18 cellular contexts compared by ENCODE assay signal in genomic region chr6:154950979-154951378, GRCh38. TPM values are rescaled to one million over a fixed set of nuclear protein-coding genes. Genes with fewer than 3 reads are reported as not detected.
DNase-seq lines count a peak whose midpoint lies in the region; ATAC-seq and TF ChIP-seq lines count a peak whose summit lies in the region.
"Had no signal": no experiment of that assay in that cellular context is flagged by ENCODE, and none has a peak within 500 bp of the region (broad histone marks: within the 10 kb centered on the region; RNA-seq: fewer than 3 reads in every experiment).

No MANE protein-coding gene starts in this region.

- H3K4ac ChIP-seq in neuronal stem cell (ENCODE audit: low read length): no peak overlapping the region

- H3K27ac ChIP-seq in OCI-LY7 (ENCODE audit: low read depth, low read length, poor library complexity, severe bottlenecking) (peak overlapping the region; percentile 79), neuronal stem cell (replicated peaks; ENCODE audit: low read length) (no peak overlapping the region)
- H3K27ac ChIP-seq: heart right ventricle, psoas muscle, tibial nerve had no signal

- H2AFZ ChIP-seq in OCI-LY7 (ENCODE audit: low read length) (peak overlapping the region; percentile 46; the same call in 1 of the 2 replicates), neuronal stem cell (ENCODE audit: low read length) (no peak overlapping the region)

- no peaks in the 10 kb centered on the region for H3K27me3 ChIP-seq in neuronal stem cell (ENCODE audit: control insufficient read depth in 3 of 3, insufficient read depth in 3 of 3, low read depth in 1 of 3, low read length in 3 of 3)
- H3K27me3 ChIP-seq: heart right ventricle, spleen, tibial nerve had no signal

- no peaks in the 10 kb centered on the region for H3K79me1 ChIP-seq in neuronal stem cell (ENCODE audit: low read depth, low read length)

- no peak overlapping the region for H2BK120ac ChIP-seq in neuronal stem cell (ENCODE audit: low read depth, low read length)

- intact Hi-C loops in OCI-LY7 (cut with micrococcal nuclease; ENCODE audit: unreplicated experiment) (no loop called here), left colon (cut with DNase I, micrococcal nuclease) (no loop called here)

- peak overlapping the region; percentile 24 for H3K4me3 ChIP-seq in OCI-LY7 (ENCODE audit: low read depth, low read length, poor library complexity, severe bottlenecking)
- H3K4me3 ChIP-seq in neuronal stem cell (ENCODE audit: low read length in 2 of 2): no peak overlapping the region
- H3K4me3 ChIP-seq: heart right ventricle, psoas muscle, spleen, tibial nerve had no signal

- H3K36me3 ChIP-seq in OCI-LY7 (ENCODE audit: insufficient read depth, low read length): no peaks in the 10 kb centered on the region
- peaks cover 6% of the 10 kb centered on the region in 2 donors for H3K36me3 ChIP-seq in neuronal stem cell (replicated peaks in 1 of 2; ENCODE audit: control insufficient read depth in 2 of 2, insufficient read depth in 2 of 2, low read length in 2 of 2)

- H3K9me2 ChIP-seq in OCI-LY7 (ENCODE audit: insufficient read depth, low read length): no peaks in the 10 kb centered on the region

- no peaks in the 10 kb centered on the region for H3K9me3 ChIP-seq in OCI-LY7 (ENCODE audit: low read length)
- H3K9me3 ChIP-seq in neuronal stem cell (replicated peaks in 1 of 2; ENCODE audit: control insufficient read depth in 2 of 2, insufficient read depth in 1 of 2, low read depth in 1 of 2, low read length in 2 of 2): peaks cover 2 to 6% of the 10 kb centered on the region in 2 donors
- H3K9me3 ChIP-seq: heart right ventricle, psoas muscle, spleen, tibial nerve had no signal

- no peaks in the 10 kb centered on the region for H3K79me2 ChIP-seq in OCI-LY7 (ENCODE audit: insufficient read depth, low read depth, low read length)

- H3K14ac ChIP-seq in neuronal stem cell (ENCODE audit: low read length): peak overlapping the region; percentile 41

- no peak overlapping the region for H3K18ac ChIP-seq in neuronal stem cell (ENCODE audit: low read length)

- no CpG with 5 or more reads among the region's 8 CpGs for WGBS in neuronal stem cell (ENCODE audit: extremely low coverage in 2 of 2, insufficient read length in 2 of 2, insufficient replicate concordance in 1 of 2), 2 donors

- CTCF ChIA-PET in OCI-LY7 (lab: Charles Lee; ENCODE audit: unreplicated experiment): interaction anchor here (1.2 kb wide), 1 partner anchor 23 kb away, joined by 3 read pairs; no protein-coding TSS in a partner anchor

- no peak overlapping the region for H3K9ac ChIP-seq in neuronal stem cell (ENCODE audit: low read depth, low read length, poor library complexity)

- H2BK5ac ChIP-seq in neuronal stem cell (ENCODE audit: low read length): no peak overlapping the region

- H3K23ac ChIP-seq in neuronal stem cell (ENCODE audit: low read depth, low read length, poor library complexity): no peak overlapping the region

- POLR2A ChIA-PET in OCI-LY7 (lab: Charles Lee): interaction anchor here (0.7 kb wide), 1 partner anchor 64 kb away, joined by 3 read pairs; no protein-coding TSS in a partner anchor

- H2BK15ac ChIP-seq in neuronal stem cell (ENCODE audit: low read length): no peak overlapping the region

- no peak overlapping the region for H2BK12ac ChIP-seq in neuronal stem cell (ENCODE audit: low read length)

- H3K4me1 ChIP-seq in OCI-LY7 (ENCODE audit: insufficient read depth, low read length, poor library complexity, severe bottlenecking) (peaks cover 45% of the 10 kb centered on the region), neuronal stem cell (ENCODE audit: control insufficient read depth in 2 of 2, insufficient read depth in 1 of 2, low read depth in 1 of 2, low read length in 2 of 2) (no peaks in the 10 kb centered on the region)
- H3K4me1 ChIP-seq: heart right ventricle, psoas muscle, tibial nerve had no signal

- no peaks in the 10 kb centered on the region for H4K20me1 ChIP-seq in OCI-LY7 (ENCODE audit: insufficient read depth, low read length)

- no peak for TF ChIP-seq CTCF in OCI-LY7 (conservative IDR thresholded peaks at IDR 0.05; ENCODE audit: low read length)

- no peak overlapping the region for H4K8ac ChIP-seq in neuronal stem cell (ENCODE audit: low read depth, low read length)

- ATAC-seq in HG02981 (IDR thresholded peaks at IDR 0.05; ENCODE audit: unreplicated experiment) (peak; percentile 9), HG02973 (IDR thresholded peaks at IDR 0.05; ENCODE audit: unreplicated experiment) (no peak), left colon (no peak)
- ATAC-seq: psoas muscle had no signal

- H2AK5ac ChIP-seq in neuronal stem cell (ENCODE audit: low read depth, low read length): no peak overlapping the region

- no peak overlapping the region for H4K91ac ChIP-seq in neuronal stem cell (ENCODE audit: low read depth, low read length, poor library complexity)

- DNase-seq in NCI-H2196 (lab: John Stamatoyannopoulos, UW; ENCODE audit: unreplicated experiment) (peak; percentile 10), NCI-H2196 treated with DMSO at 0.1 percent for 48 hours (lab: John Stamatoyannopoulos, UW; ENCODE audit: unreplicated experiment) (no peak), OCI-LY7 (ENCODE audit: low spot score) (peak; percentile 28), neuronal stem cell (ENCODE audit: low spot score) (no peak), left colon (no peak), anterior cingulate cortex (lab: John Stamatoyannopoulos, UW) (no peak)
- DNase-seq: 8988T; C1 segment of cervical spinal cord; effector CD4-positive, alpha-beta T cell; heart right ventricle; NCI-H1105; NCI-H2171; psoas muscle; spleen; SW 1271 had no signal

- no TSS peak for BruUV-seq in OCI-LY7 (replicated peaks; lab: Mats Ljungman, UMichigan)

- peak overlapping the region; percentile 66 for H3K4me2 ChIP-seq in OCI-LY7 (ENCODE audit: low read length)
- H3K4me2 ChIP-seq in neuronal stem cell (ENCODE audit: insufficient read depth, low read length, poor library complexity, severe bottlenecking): no peak overlapping the region

RNA-seq across cellular contexts. Expression of gene TIAM2, which starts 44.1 kb away (rescaled TPM):
- total RNA-seq in OCI-LY7 (2014; rRNA removed; shearing (Covaris generic)): 5.4 and 8.4 TPM in 2 replicates
- 6.2 and 7.3 TPM in 2 replicates for total RNA-seq in OCI-LY7 (2022)
- 10.2 TPM for polyA plus RNA-seq in neuronal stem cell (2013, experiment 1 of 2)
- polyA plus RNA-seq in neuronal stem cell (2013, experiment 2 of 2): 10.7 TPM
- total RNA-seq in left colon: 1 to 10 TPM; 5.9 to 6.2 TPM

Comparison
In these comparisons a context has a peak if more than half of its experiments do, and no peak if none do; other contexts are left out.
1. DNase-seq: peak in NCI-H2196 (single experiment) and OCI-LY7 (single experiment); none in NCI-H2196 treated with DMSO at 0.1 percent for 48 hours (single experiment), neuronal stem cell (single experiment), left colon (0 of 2) and anterior cingulate cortex (0 of 58).